In genomic region chr19:36421749-36422481, GRCh38 we compare ENCODE assay signal across 10 cellular contexts. TPM values are rescaled to one million over a fixed set of nuclear protein-coding genes. Genes with fewer than 3 reads are reported as not detected.
DNase-seq lines count a peak whose midpoint lies in the region; ATAC-seq and TF ChIP-seq lines count a peak whose summit lies in the region.
"Had no signal": no experiment of that assay in that cellular context is flagged by ENCODE, and none has a peak within 500 bp of the region (broad histone marks: within the 10 kb centered on the region; RNA-seq: fewer than 3 reads in every experiment).

No MANE protein-coding gene starts in this region.

- H3K79me2 ChIP-seq in parathyroid adenoma: no peaks in the 10 kb centered on the region

- peak overlapping the region; percentile 32 for H3K4me2 ChIP-seq in parathyroid adenoma (ENCODE audit: low read length)

- H3K27me3 Mint-ChIP-seq in CD4-positive, CD25-positive, alpha-beta regulatory T cell: peaks cover 17% of the 10 kb centered on the region

- peaks cover 4% of the 10 kb centered on the region for H3K27me3 ChIP-seq in CD4-positive, CD25-positive, alpha-beta regulatory T cell (ENCODE audit: control insufficient read depth, insufficient read depth, low read length)
- H3K27me3 ChIP-seq in parathyroid adenoma (ENCODE audit: control insufficient read depth, insufficient read depth, low read length): no peaks in the 10 kb centered on the region

- H3K9me3 Mint-ChIP-seq in CD4-positive, CD25-positive, alpha-beta regulatory T cell: peaks cover 0 to 28% (median 18%) of the 10 kb centered on the region in 7 donors

- TF ChIP-seq CTCF in fibroblast of the aortic adventitia (IDR thresholded peaks at IDR 0.05; ENCODE audit: insufficient read depth, low read length) (no peak), parathyroid adenoma (IDR thresholded peaks at IDR 0.05) (no peak)

- no peak overlapping the region for H3K4me3 ChIP-seq in CD4-positive, CD25-positive, alpha-beta regulatory T cell (ENCODE audit: low read depth, low read length)
- H3K4me3 ChIP-seq in fibroblast of the aortic adventitia (ENCODE audit: low read depth, low read length) (peak overlapping the region; percentile 48), parathyroid adenoma (ENCODE audit: low read depth, low read length) (peak overlapping the region; percentile 28)

- H3K9ac ChIP-seq in parathyroid adenoma: no peak overlapping the region

- peak overlapping the region; percentile 54 for H2AFZ ChIP-seq in parathyroid adenoma

- H3K4me1 Mint-ChIP-seq in CD4-positive, CD25-positive, alpha-beta regulatory T cell: peaks cover 0 to 26% (median 7%) of the 10 kb centered on the region in 4 donors

- peaks cover 7% of the 10 kb centered on the region for H3K36me3 Mint-ChIP-seq in CD4-positive, CD25-positive, alpha-beta regulatory T cell

- no peak for ATAC-seq in CD4-positive, CD25-positive, alpha-beta regulatory T cell (ENCODE audit: low read depth in 2 of 2)
- no peak for ATAC-seq in HG02623 (IDR thresholded peaks at IDR 0.05; ENCODE audit: unreplicated experiment)

- H3K36me3 ChIP-seq in CD4-positive, CD25-positive, alpha-beta regulatory T cell (ENCODE audit: control insufficient read depth, insufficient read depth, low read length): no peaks in the 10 kb centered on the region
- H3K36me3 ChIP-seq in parathyroid adenoma (ENCODE audit: control insufficient read depth, insufficient read depth, low read length): no peaks in the 10 kb centered on the region

- peak overlapping the region; percentile 27 to 73 (median 62) for H3K4me3 Mint-ChIP-seq in CD4-positive, CD25-positive, alpha-beta regulatory T cell

- H3K27ac Mint-ChIP-seq in CD4-positive, CD25-positive, alpha-beta regulatory T cell: peak overlapping the region in 1 of 3 donors; percentile 67

- DNase-seq in CD4-positive, CD25-positive, alpha-beta regulatory T cell: no peak
- peak; percentile 40 for DNase-seq in RPMI7951 (ENCODE audit: low read depth)
- DNase-seq in fibroblast of the aortic adventitia (ENCODE audit: low read depth): no peak
- no peak for DNase-seq in NCI-H1694 treated with DMSO at 0.1 percent for 48 hours (lab: John Stamatoyannopoulos, UW)
- no peak for DNase-seq in GM19238 (ENCODE audit: insufficient read length, low spot score)
- no peak for DNase-seq in amniotic stem cell (lab: John Stamatoyannopoulos, UW)
- DNase-seq: stimulated activated CD4-positive, alpha-beta T cell treated with anti-CD3 and anti-CD28 coated beads, Interleukin-4, amount 100 ng/mL, for 4 hours had no signal

- peaks cover 2 to 13% of the 10 kb centered on the region in 2 experiments for H3K9me3 ChIP-seq in CD4-positive, CD25-positive, alpha-beta regulatory T cell (ENCODE audit: control insufficient read depth in 2 of 2, low read length in 2 of 2)
- no peaks in the 10 kb centered on the region for H3K9me3 ChIP-seq in parathyroid adenoma (ENCODE audit: control insufficient read depth, low read length)

- H3K4me1 ChIP-seq in CD4-positive, CD25-positive, alpha-beta regulatory T cell (ENCODE audit: control insufficient read depth, insufficient read depth, low read length, poor library complexity, severe bottlenecking): peaks cover 14% of the 10 kb centered on the region
- no peaks in the 10 kb centered on the region for H3K4me1 ChIP-seq in parathyroid adenoma

- no peak overlapping the region for H3K27ac ChIP-seq in CD4-positive, CD25-positive, alpha-beta regulatory T cell (ENCODE audit: insufficient read depth, low read length, poor library complexity, severe bottlenecking)
- no peak overlapping the region for H3K27ac ChIP-seq in parathyroid adenoma
- H3K27ac ChIP-seq: epithelial cell of prostate had no signal

RNA-seq across cellular contexts. Expression of gene ZFP82, which starts 3.5 kb away (rescaled TPM):
- total RNA-seq in CD4-positive, CD25-positive, alpha-beta regulatory T cell: 2.9 TPM
- polyA plus RNA-seq in CD4-positive, CD25-positive, alpha-beta regulatory T cell: 10 to 100 TPM in 2 of 4 donors, 1 to 10 TPM in 2; 5.4 to 14.4 (median 9.0) TPM
- 6.6 and 7.4 TPM in 2 replicates for total RNA-seq in RPMI7951 (2014; rRNA removed; shearing (Covaris generic))
- total RNA-seq in fibroblast of the aortic adventitia (ENCODE audit: low replicate concordance): 7.7 and 12.6 TPM in 2 replicates

RNA-seq across cellular contexts. Expression of gene ZFP14, which starts 42.9 kb away (rescaled TPM):
- total RNA-seq in CD4-positive, CD25-positive, alpha-beta regulatory T cell: 4.8 TPM
- polyA plus RNA-seq in CD4-positive, CD25-positive, alpha-beta regulatory T cell: 1 to 10 TPM; 3.0 to 4.8 (median 3.8) TPM
- total RNA-seq in RPMI7951 (2014; rRNA removed; shearing (Covaris generic)): 1.7 and 1.8 TPM in 2 replicates
- 3.2 and 6.6 TPM in 2 replicates for total RNA-seq in fibroblast of the aortic adventitia (ENCODE audit: low replicate concordance)
